ENCODE assay signal across 18 cellular contexts in genomic region chr11:69380921-69381581, GRCh38.
DNase-seq lines count a peak whose midpoint lies in the region; ATAC-seq and TF ChIP-seq lines count a peak whose summit lies in the region.
"Had no signal": no experiment of that assay in that cellular context is flagged by ENCODE, and none has a peak within 500 bp of the region (broad histone marks: within the 10 kb centered on the region; RNA-seq: fewer than 3 reads in every experiment).

No MANE protein-coding gene starts in this region.

- no peaks in the 10 kb centered on the region for H3K79me2 ChIP-seq in mesendoderm (ENCODE audit: control insufficient read depth, insufficient read depth, low read length)

- no peaks in the 10 kb centered on the region for H3K4me1 ChIP-seq in right cardiac atrium (ENCODE audit: control insufficient read depth, insufficient read depth, low read length)
- H3K4me1 ChIP-seq in mesendoderm (ENCODE audit: control insufficient read depth, low read depth, low read length) = no peaks in the 10 kb centered on the region

- H3K4me2 ChIP-seq in mesendoderm (ENCODE audit: low read length) = no peak overlapping the region

- H2BK5ac ChIP-seq in mesendoderm (ENCODE audit: low read length) = no peak overlapping the region

- H3K36me3 ChIP-seq in mesendoderm (ENCODE audit: control insufficient read depth, insufficient read depth, low read length) = no peaks in the 10 kb centered on the region
- H3K36me3 ChIP-seq: vagina had no signal

- H2BK120ac ChIP-seq in mesendoderm (ENCODE audit: low read depth, low read length) = no peak overlapping the region

- H3K9me3 ChIP-seq in right cardiac atrium (ENCODE audit: control insufficient read depth, low read length) = no peaks in the 10 kb centered on the region
- H3K9me3 ChIP-seq: vagina had no signal

- H3K4ac ChIP-seq in mesendoderm (ENCODE audit: low read depth, low read length) = no peak overlapping the region

- no peak overlapping the region for H4K5ac ChIP-seq in mesendoderm (ENCODE audit: low read length)

- no peak overlapping the region for H2BK15ac ChIP-seq in mesendoderm (replicated peaks; ENCODE audit: low read depth)

- TF ChIP-seq CTCF in chondrocyte (IDR thresholded peaks at IDR 0.05) = no peak

- intact Hi-C loops in right cardiac atrium (cut with DNase I) = no loop called here
- intact Hi-C loops in Right ventricle myocardium inferior (cut with DNase I) = no loop called here

- H3K36me3 Mint-ChIP-seq in chondrocyte (ENCODE audit: low read depth) = no peaks in the 10 kb centered on the region
- H3K36me3 Mint-ChIP-seq: activated naive CD4-positive, alpha-beta T cell treated with anti-CD3 and anti-CD28 coated beads, Interleukin-2, amount 50 U/mL, for 72 hours; brain; memory B cell had no signal

- no peak overlapping the region for H2AK5ac ChIP-seq in mesendoderm (ENCODE audit: low read length)

- H3K9ac ChIP-seq in mesendoderm (ENCODE audit: low read length) = no peak overlapping the region

- no peak for ATAC-seq in right cardiac atrium
- ATAC-seq in Right ventricle myocardium inferior = no peak
- ATAC-seq: stimulated activated naive CD8-positive, alpha-beta T cell treated with anti-CD3 and anti-CD28 coated beads, Interleukin-15, amount 100 ng/mL, for 72 hours had no signal

- H3K18ac ChIP-seq in mesendoderm (ENCODE audit: low read length) = no peak overlapping the region

- no peaks in the 10 kb centered on the region for H3K79me1 ChIP-seq in mesendoderm (ENCODE audit: low read length)

- H3K27me3 Mint-ChIP-seq in chondrocyte (ENCODE audit: low read depth) = peaks cover 8% of the 10 kb centered on the region
- H3K27me3 Mint-ChIP-seq: brain; memory B cell; stimulated activated naive CD8-positive, alpha-beta T cell treated with anti-CD3 and anti-CD28 coated beads, Interleukin-15, amount 100 ng/mL, for 72 hours had no signal

- H3K9me3 Mint-ChIP-seq in chondrocyte (ENCODE audit: low read depth) = no peaks in the 10 kb centered on the region
- H3K9me3 Mint-ChIP-seq: activated naive CD4-positive, alpha-beta T cell treated with anti-CD3 and anti-CD28 coated beads, Interleukin-2, amount 50 U/mL, for 72 hours; memory B cell; stimulated activated naive CD8-positive, alpha-beta T cell treated with anti-CD3 and anti-CD28 coated beads, Interleukin-15, amount 100 ng/mL, for 72 hours had no signal

- H3K4me3 Mint-ChIP-seq in chondrocyte (ENCODE audit: unreplicated experiment) = no peak overlapping the region
- H3K4me3 Mint-ChIP-seq: brain, memory B cell had no signal

- WGBS in right cardiac atrium = 95% methylated on average over 10 of the region's 10 CpGs
- WGBS in mesendoderm (ENCODE audit: extremely low coverage, insufficient coverage, low lambda C conversion rate) = no CpG with 5 or more reads among the region's 10 CpGs

- H3K27ac ChIP-seq in right cardiac atrium (ENCODE audit: low read length) = no peak overlapping the region
- H3K27ac ChIP-seq in mesendoderm (ENCODE audit: low read depth, low read length) = no peak overlapping the region
- H3K27ac ChIP-seq: vagina had no signal

- DNase-seq in right cardiac atrium (peak in 2 of 3 donors; percentile 36), Right ventricle myocardium inferior (ENCODE audit: missing footprints) (no peak), chondrocyte (ENCODE audit: low spot score) (peak; percentile 77), myocyte (ENCODE audit: low read depth) (peak; percentile 47), mesendoderm (no peak), NCI-H1930 (lab: John Stamatoyannopoulos, UW) (no peak), epidermal melanocyte (ENCODE audit: insufficient read length, low spot score) (no peak), HuH-7.5 (ENCODE audit: low spot score) (no peak)
- DNase-seq: activated CD8-positive, alpha-beta memory T cell treated with anti-CD3 and anti-CD28 coated beads, Interleukin-2, amount 50 U/mL, for 48 hours; DND-41; NCI-H1694; NCI-H345; SIG-M5; stimulated activated naive CD8-positive, alpha-beta T cell treated with anti-CD3 and anti-CD28 coated beads, Interleukin-15, amount 100 ng/mL, for 72 hours had no signal

- H3K27me3 ChIP-seq in right cardiac atrium (ENCODE audit: control insufficient read depth, insufficient read depth) = no peaks in the 10 kb centered on the region
- no peaks in the 10 kb centered on the region for H3K27me3 ChIP-seq in mesendoderm (ENCODE audit: insufficient read depth, low read length, poor library complexity)
- H3K27me3 ChIP-seq: vagina had no signal

- H3K4me1 Mint-ChIP-seq in chondrocyte (ENCODE audit: low read depth) = no peaks in the 10 kb centered on the region
- H3K4me1 Mint-ChIP-seq: memory B cell; stimulated activated naive CD8-positive, alpha-beta T cell treated with anti-CD3 and anti-CD28 coated beads, Interleukin-15, amount 100 ng/mL, for 72 hours had no signal

- no peak overlapping the region for H3K56ac ChIP-seq in mesendoderm (ENCODE audit: low read length)

- H3K23ac ChIP-seq in mesendoderm (ENCODE audit: low read length) = no peak overlapping the region

- H4K8ac ChIP-seq in mesendoderm (ENCODE audit: low read depth, low read length) = no peak overlapping the region

- H3K4me3 ChIP-seq in right cardiac atrium (ENCODE audit: low read length) (no peak overlapping the region), mesendoderm (ENCODE audit: low read length) (no peak overlapping the region)
- H3K4me3 ChIP-seq: vagina had no signal

- no peak overlapping the region for H3K27ac Mint-ChIP-seq in chondrocyte (ENCODE audit: unreplicated experiment)
- H3K27ac Mint-ChIP-seq: memory B cell had no signal

Comparison
In these comparisons a context has a peak if more than half of its experiments do, and no peak if none do; other contexts are left out.
1. DNase-seq: peak in right cardiac atrium (2 of 3), chondrocyte (single experiment) and myocyte (single experiment); none in Right ventricle myocardium inferior (single experiment), mesendoderm (single experiment), NCI-H1930 (0 of 2), epidermal melanocyte (single experiment) and HuH-7.5 (single experiment).